8 cellular contexts compared by ENCODE assay signal in the genomic region with DNA sequence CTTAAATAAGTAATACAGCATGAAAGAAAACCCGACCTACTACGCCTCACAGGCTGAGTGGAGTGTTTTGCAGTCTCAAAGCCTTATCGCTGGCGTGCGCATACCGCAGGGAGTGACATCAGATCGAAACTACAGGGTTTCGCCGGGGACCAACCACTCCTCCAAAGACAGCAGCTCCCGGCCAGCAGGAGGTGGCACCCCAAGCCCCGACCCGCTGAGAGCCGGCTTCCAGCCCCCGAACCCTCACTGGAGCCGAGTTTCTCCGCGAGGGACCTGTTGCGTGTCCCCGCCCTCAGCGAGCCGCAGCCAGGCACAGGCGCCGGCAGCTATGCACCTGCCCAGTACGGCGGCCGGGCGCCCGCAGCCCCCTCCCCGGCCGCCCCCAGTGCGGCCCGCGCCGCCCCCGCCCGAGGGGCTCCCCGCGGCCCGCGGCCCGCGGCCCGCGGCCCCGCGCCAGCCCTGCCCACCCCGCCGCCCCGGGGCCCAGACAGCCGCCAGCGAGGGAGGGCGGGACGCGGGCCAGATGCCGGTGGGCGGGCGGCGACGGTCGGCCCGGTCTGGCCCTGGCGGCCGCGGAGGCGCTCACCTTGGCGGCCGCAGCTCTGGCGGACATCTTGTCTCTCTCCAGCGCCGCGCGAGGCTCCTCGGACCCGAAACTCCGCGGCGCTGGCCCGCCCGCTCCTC. TPM values are rescaled to one million over a fixed set of nuclear protein-coding genes. Genes with fewer than 3 reads are reported as not detected.
DNase-seq lines count a peak whose midpoint lies in the region; ATAC-seq and TF ChIP-seq lines count a peak whose summit lies in the region.

No MANE protein-coding gene starts in this region.

- peak; percentile 76 for DNase-seq in Ammon's horn (ENCODE audit: low spot score)
- DNase-seq in NCI-H1092 treated with DMSO at 0.1 percent for 48 hours (lab: John Stamatoyannopoulos, UW), result peak; percentile 26
- peak; percentile 44 for DNase-seq in activated naive CD8-positive, alpha-beta T cell treated with anti-CD3 and anti-CD28 coated beads, Interleukin-2, amount 10 ng/mL, durations not matched to agents 7 days and 5 days
- DNase-seq in head of caudate nucleus, result peak; percentile 46 to 86 (median 70)
- no peak for DNase-seq in omental fat pad (ENCODE audit: low spot score)

- intact Hi-C loops in head of caudate nucleus (cut with DNase I), result no loop called here

- no peak for TF ChIP-seq CTCF in omental fat pad (IDR thresholded peaks at IDR 0.05)

- POLR2A ChIA-PET in activated naive CD8-positive, alpha-beta T cell treated with anti-CD3 and anti-CD28 coated beads, Interleukin-2, amount 10 ng/mL, durations not matched to agents 7 days and 5 days (lab: Charles Lee), result no interaction called here

- peak; percentile 85 for ATAC-seq in GM19463 (IDR thresholded peaks at IDR 0.05; ENCODE audit: unreplicated experiment)
- peak; percentile 60 for ATAC-seq in activated naive CD8-positive, alpha-beta T cell treated with anti-CD3 and anti-CD28 coated beads, Interleukin-2, amount 10 ng/mL, durations not matched to agents 7 days and 5 days (ENCODE audit: low read depth)
- peak; percentile 63 for ATAC-seq in omental fat pad (ENCODE audit: low FRiP score)
- no peak for ATAC-seq in HG02981 (IDR thresholded peaks at IDR 0.05; ENCODE audit: unreplicated experiment)
- ATAC-seq in GM21825 (IDR thresholded peaks at IDR 0.05; ENCODE audit: unreplicated experiment), result no peak

- peaks cover 14% of the 10 kb centered on the region for H3K4me1 Mint-ChIP-seq in activated naive CD8-positive, alpha-beta T cell treated with anti-CD3 and anti-CD28 coated beads, Interleukin-2, amount 10 ng/mL, durations not matched to agents 7 days and 5 days

- H3K36me3 Mint-ChIP-seq in activated naive CD8-positive, alpha-beta T cell treated with anti-CD3 and anti-CD28 coated beads, Interleukin-2, amount 10 ng/mL, durations not matched to agents 7 days and 5 days, result no peaks in the 10 kb centered on the region

- H3K27me3 Mint-ChIP-seq in activated naive CD8-positive, alpha-beta T cell treated with anti-CD3 and anti-CD28 coated beads, Interleukin-2, amount 10 ng/mL, durations not matched to agents 7 days and 5 days, result peaks cover 77% of the 10 kb centered on the region

- peaks cover 6% of the 10 kb centered on the region for H3K9me3 Mint-ChIP-seq in activated naive CD8-positive, alpha-beta T cell treated with anti-CD3 and anti-CD28 coated beads, Interleukin-2, amount 10 ng/mL, durations not matched to agents 7 days and 5 days

- no peak overlapping the region for H3K27ac Mint-ChIP-seq in activated naive CD8-positive, alpha-beta T cell treated with anti-CD3 and anti-CD28 coated beads, Interleukin-2, amount 10 ng/mL, durations not matched to agents 7 days and 5 days

- no peak overlapping the region for H3K4me3 Mint-ChIP-seq in activated naive CD8-positive, alpha-beta T cell treated with anti-CD3 and anti-CD28 coated beads, Interleukin-2, amount 10 ng/mL, durations not matched to agents 7 days and 5 days

RNA-seq across cellular contexts. Expression of a gene that starts 0.7 kb away (rescaled TPM):
- total RNA-seq in activated naive CD8-positive, alpha-beta T cell treated with anti-CD3 and anti-CD28 coated beads, Interleukin-2, amount 10 ng/mL, durations not matched to agents 7 days and 5 days, result not detected
- total RNA-seq in omental fat pad, result 100 to 1,000 TPM in 1 of 4 donors, 10 to 100 TPM in 3; 88.0 to 165 (median 93.9) TPM

Comparison
In these comparisons a context has a peak if more than half of its experiments do, and no peak if none do; other contexts are left out.
1. ATAC-seq: peak in GM19463 (single experiment), activated naive CD8-positive, alpha-beta T cell treated with anti-CD3 and anti-CD28 coated beads, Interleukin-2, amount 10 ng/mL, durations not matched to agents 7 days and 5 days (single experiment) and omental fat pad (single experiment); none in HG02981 (single experiment) and GM21825 (single experiment).
2. RNA of a gene that starts 0.7 kb away (total RNA-seq): 88.0 to 165 TPM in omental fat pad; not detected in activated naive CD8-positive, alpha-beta T cell treated with anti-CD3 and anti-CD28 coated beads, Interleukin-2, amount 10 ng/mL, durations not matched to agents 7 days and 5 days; every median in the first group is over 10 times any median in the second.